Comparison of ENCODE assay signal across 1 cellular context in the genomic region with DNA sequence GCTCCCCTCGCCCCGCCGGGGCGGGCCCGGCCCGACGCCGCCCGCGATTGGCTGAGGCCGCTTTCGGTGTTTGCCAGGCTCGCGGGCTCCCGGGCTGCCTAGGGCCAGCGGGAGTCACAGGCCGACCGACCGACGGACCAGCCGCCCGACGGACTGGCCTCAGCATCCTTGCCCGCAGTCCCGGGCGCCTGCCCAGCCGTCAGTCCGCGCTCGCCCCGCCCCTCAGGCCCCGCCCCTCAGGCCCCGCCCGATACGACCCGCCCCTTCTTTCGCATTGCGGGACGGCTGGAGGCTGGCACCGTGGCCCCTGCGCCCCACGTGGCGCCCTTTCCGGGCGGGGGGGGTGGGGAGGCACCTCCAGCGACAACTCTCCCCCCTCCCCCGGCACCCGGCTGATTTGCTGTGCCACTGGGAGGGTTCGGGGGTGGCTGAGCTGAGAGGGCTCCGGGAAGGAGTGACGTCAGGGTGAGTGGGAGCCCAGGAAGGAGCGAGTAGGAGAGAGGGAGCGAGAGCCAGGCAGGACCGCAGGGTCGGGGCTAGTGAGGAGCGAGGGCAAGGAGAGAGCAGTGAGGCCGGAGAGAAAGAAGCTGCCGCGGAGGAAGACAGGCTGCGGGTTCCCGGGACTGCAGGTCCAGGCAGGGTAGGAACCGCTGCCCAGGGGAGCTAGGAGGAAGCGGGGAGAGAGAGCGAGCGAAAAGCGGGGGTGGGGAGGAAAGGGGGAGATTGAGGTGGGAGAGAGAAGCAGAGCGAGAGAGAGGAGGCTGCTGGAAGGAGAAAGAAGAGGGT.
TF ChIP-seq lines count a peak whose summit lies in the region.

A gene with protein sequence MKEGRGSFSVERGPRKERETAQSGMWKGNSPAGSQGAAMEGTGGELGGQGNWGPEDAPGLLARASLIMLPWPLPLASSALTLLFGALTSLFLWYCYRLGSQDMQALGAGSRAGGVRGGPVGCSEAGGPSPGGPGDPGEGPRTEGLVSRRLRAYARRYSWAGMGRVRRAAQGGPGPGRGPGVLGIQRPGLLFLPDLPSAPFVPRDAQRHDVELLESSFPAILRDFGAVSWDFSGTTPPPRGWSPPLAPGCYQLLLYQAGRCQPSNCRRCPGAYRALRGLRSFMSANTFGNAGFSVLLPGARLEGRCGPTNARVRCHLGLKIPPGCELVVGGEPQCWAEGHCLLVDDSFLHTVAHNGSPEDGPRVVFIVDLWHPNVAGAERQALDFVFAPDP (plus strand): TSS at position 387 of the 786 bp plus-strand sequence. CDS start 484 bp downstream, outside the sequence.

TF ChIP-seq in HepG2, 621 proteins besides CTCF, POLR2A, EP300 and RAD21 (continued from another document and continues in another):
- TF ChIP-seq BCLAF1 (IDR thresholded peaks at IDR 0.05) (no peak), FOXJ3 (CRISPR knock-in tag; IDR thresholded peaks at IDR 0.05; ENCODE audit: borderline replicate concordance) (no peak), NFE2 (CRISPR knock-in tag; IDR thresholded peaks at IDR 0.05) (no peak), MEIS2 (CRISPR knock-in tag; IDR thresholded peaks at IDR 0.05) (no peak; the same call in none of the 2 replicates), ZNF629 (CRISPR knock-in tag; conservative IDR thresholded peaks at IDR 0.05) (no peak), HOXA5 (CRISPR knock-in tag; IDR thresholded peaks at IDR 0.05) (peak; percentile 76), SALL2 (CRISPR knock-in tag; IDR thresholded peaks at IDR 0.05) (peak; percentile 94), YEATS2 (CRISPR knock-in tag; IDR thresholded peaks at IDR 0.05; ENCODE audit: borderline replicate concordance) (no peak; the same call in 1 of the 2 replicates), ATF6 (CRISPR knock-in tag; conservative IDR thresholded peaks at IDR 0.05) (no peak), U2AF2 (IDR thresholded peaks at IDR 0.05; ENCODE audit: low read depth, low read length) (no peak), E2F2 (CRISPR knock-in tag; IDR thresholded peaks at IDR 0.05; ENCODE audit: borderline replicate concordance) (peak; percentile 73; the same call in 1 of the 2 replicates), TGIF2 (CRISPR knock-in tag; IDR thresholded peaks at IDR 0.05) (peak; percentile 86), NR3C1 (CRISPR knock-in tag; IDR thresholded peaks at IDR 0.05) (no peak), ATF7 (IDR thresholded peaks at IDR 0.05) (peak; percentile 95), ATF7 (CRISPR knock-in tag; IDR thresholded peaks at IDR 0.05) (peak; percentile 93), SIX4 (CRISPR knock-in tag; IDR thresholded peaks at IDR 0.05) (peak; percentile 35; the same call in 1 of the 2 replicates), SRSF9 (IDR thresholded peaks at IDR 0.05; ENCODE audit: borderline replicate concordance, insufficient read depth, low read depth, low read length, poor library complexity, severe bottlenecking) (no peak), SP1 (IDR thresholded peaks at IDR 0.05) (no peak; the same call in 1 of the 2 replicates), SP1 (CRISPR knock-in tag; IDR thresholded peaks at IDR 0.05) (peak; percentile 83)
- TF ChIP-seq, protein P1, sequence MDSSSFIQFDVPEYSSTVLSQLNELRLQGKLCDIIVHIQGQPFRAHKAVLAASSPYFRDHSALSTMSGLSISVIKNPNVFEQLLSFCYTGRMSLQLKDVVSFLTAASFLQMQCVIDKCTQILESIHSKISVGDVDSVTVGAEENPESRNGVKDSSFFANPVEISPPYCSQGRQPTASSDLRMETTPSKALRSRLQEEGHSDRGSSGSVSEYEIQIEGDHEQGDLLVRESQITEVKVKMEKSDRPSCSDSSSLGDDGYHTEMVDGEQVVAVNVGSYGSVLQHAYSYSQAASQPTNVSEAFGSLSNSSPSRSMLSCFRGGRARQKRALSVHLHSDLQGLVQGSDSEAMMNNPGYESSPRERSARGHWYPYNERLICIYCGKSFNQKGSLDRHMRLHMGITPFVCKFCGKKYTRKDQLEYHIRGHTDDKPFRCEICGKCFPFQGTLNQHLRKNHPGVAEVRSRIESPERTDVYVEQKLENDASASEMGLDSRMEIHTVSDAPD (CRISPR knock-in tag; IDR thresholded peaks at IDR 0.05), result 0 out of 2 replicates have a peak, but pooled peaks have one; percentile 59
- TF ChIP-seq, protein P2, sequence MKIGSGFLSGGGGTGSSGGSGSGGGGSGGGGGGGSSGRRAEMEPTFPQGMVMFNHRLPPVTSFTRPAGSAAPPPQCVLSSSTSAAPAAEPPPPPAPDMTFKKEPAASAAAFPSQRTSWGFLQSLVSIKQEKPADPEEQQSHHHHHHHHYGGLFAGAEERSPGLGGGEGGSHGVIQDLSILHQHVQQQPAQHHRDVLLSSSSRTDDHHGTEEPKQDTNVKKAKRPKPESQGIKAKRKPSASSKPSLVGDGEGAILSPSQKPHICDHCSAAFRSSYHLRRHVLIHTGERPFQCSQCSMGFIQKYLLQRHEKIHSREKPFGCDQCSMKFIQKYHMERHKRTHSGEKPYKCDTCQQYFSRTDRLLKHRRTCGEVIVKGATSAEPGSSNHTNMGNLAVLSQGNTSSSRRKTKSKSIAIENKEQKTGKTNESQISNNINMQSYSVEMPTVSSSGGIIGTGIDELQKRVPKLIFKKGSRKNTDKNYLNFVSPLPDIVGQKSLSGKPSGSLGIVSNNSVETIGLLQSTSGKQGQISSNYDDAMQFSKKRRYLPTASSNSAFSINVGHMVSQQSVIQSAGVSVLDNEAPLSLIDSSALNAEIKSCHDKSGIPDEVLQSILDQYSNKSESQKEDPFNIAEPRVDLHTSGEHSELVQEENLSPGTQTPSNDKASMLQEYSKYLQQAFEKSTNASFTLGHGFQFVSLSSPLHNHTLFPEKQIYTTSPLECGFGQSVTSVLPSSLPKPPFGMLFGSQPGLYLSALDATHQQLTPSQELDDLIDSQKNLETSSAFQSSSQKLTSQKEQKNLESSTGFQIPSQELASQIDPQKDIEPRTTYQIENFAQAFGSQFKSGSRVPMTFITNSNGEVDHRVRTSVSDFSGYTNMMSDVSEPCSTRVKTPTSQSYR (CRISPR knock-in tag; IDR thresholded peaks at IDR 0.05; ENCODE audit: borderline replicate concordance), result peak; percentile 16; the same call in 1 of the 2 replicates
- TF ChIP-seq, protein P3, sequence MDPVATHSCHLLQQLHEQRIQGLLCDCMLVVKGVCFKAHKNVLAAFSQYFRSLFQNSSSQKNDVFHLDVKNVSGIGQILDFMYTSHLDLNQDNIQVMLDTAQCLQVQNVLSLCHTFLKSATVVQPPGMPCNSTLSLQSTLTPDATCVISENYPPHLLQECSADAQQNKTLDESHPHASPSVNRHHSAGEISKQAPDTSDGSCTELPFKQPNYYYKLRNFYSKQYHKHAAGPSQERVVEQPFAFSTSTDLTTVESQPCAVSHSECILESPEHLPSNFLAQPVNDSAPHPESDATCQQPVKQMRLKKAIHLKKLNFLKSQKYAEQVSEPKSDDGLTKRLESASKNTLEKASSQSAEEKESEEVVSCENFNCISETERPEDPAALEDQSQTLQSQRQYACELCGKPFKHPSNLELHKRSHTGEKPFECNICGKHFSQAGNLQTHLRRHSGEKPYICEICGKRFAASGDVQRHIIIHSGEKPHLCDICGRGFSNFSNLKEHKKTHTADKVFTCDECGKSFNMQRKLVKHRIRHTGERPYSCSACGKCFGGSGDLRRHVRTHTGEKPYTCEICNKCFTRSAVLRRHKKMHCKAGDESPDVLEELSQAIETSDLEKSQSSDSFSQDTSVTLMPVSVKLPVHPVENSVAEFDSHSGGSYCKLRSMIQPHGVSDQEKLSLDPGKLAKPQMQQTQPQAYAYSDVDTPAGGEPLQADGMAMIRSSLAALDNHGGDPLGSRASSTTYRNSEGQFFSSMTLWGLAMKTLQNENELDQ (CRISPR knock-in tag; IDR thresholded peaks at IDR 0.05; ENCODE audit: borderline replicate concordance), result no peak
- TF ChIP-seq, protein P4, sequence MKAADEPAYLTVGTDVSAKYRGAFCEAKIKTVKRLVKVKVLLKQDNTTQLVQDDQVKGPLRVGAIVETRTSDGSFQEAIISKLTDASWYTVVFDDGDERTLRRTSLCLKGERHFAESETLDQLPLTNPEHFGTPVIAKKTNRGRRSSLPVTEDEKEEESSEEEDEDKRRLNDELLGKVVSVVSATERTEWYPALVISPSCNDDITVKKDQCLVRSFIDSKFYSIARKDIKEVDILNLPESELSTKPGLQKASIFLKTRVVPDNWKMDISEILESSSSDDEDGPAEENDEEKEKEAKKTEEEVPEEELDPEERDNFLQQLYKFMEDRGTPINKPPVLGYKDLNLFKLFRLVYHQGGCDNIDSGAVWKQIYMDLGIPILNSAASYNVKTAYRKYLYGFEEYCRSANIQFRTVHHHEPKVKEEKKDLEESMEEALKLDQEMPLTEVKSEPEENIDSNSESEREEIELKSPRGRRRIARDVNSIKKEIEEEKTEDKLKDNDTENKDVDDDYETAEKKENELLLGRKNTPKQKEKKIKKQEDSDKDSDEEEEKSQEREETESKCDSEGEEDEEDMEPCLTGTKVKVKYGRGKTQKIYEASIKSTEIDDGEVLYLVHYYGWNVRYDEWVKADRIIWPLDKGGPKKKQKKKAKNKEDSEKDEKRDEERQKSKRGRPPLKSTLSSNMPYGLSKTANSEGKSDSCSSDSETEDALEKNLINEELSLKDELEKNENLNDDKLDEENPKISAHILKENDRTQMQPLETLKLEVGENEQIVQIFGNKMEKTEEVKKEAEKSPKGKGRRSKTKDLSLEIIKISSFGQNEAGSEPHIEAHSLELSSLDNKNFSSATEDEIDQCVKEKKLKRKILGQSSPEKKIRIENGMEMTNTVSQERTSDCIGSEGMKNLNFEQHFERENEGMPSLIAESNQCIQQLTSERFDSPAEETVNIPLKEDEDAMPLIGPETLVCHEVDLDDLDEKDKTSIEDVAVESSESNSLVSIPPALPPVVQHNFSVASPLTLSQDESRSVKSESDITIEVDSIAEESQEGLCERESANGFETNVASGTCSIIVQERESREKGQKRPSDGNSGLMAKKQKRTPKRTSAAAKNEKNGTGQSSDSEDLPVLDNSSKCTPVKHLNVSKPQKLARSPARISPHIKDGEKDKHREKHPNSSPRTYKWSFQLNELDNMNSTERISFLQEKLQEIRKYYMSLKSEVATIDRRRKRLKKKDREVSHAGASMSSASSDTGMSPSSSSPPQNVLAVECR (CRISPR knock-in tag; IDR thresholded peaks at IDR 0.05; ENCODE audit: borderline replicate concordance), result peak; percentile 94
- TF ChIP-seq, protein P5, sequence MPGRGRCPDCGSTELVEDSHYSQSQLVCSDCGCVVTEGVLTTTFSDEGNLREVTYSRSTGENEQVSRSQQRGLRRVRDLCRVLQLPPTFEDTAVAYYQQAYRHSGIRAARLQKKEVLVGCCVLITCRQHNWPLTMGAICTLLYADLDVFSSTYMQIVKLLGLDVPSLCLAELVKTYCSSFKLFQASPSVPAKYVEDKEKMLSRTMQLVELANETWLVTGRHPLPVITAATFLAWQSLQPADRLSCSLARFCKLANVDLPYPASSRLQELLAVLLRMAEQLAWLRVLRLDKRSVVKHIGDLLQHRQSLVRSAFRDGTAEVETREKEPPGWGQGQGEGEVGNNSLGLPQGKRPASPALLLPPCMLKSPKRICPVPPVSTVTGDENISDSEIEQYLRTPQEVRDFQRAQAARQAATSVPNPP (CRISPR knock-in tag; IDR thresholded peaks at IDR 0.05), result peak; percentile 93; the same call in 1 of the 2 replicates
- TF ChIP-seq, protein P6, sequence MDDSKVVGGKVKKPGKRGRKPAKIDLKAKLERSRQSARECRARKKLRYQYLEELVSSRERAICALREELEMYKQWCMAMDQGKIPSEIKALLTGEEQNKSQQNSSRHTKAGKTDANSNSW (CRISPR knock-in tag; IDR thresholded peaks at IDR 0.05; ENCODE audit: borderline replicate concordance), result 0 out of 2 replicates have a peak, but pooled peaks have one; percentile 65
- TF ChIP-seq, protein P7, sequence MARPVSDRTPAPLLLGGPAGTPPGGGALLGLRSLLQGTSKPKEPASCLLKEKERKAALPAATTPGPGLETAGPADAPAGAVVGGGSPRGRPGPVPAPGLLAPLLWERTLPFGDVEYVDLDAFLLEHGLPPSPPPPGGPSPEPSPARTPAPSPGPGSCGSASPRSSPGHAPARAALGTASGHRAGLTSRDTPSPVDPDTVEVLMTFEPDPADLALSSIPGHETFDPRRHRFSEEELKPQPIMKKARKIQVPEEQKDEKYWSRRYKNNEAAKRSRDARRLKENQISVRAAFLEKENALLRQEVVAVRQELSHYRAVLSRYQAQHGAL (CRISPR knock-in tag; IDR thresholded peaks at IDR 0.05; ENCODE audit: not compliant biosample characterization), result no peak
